ENCODE assay signal across 1 cellular context in the genomic region with DNA sequence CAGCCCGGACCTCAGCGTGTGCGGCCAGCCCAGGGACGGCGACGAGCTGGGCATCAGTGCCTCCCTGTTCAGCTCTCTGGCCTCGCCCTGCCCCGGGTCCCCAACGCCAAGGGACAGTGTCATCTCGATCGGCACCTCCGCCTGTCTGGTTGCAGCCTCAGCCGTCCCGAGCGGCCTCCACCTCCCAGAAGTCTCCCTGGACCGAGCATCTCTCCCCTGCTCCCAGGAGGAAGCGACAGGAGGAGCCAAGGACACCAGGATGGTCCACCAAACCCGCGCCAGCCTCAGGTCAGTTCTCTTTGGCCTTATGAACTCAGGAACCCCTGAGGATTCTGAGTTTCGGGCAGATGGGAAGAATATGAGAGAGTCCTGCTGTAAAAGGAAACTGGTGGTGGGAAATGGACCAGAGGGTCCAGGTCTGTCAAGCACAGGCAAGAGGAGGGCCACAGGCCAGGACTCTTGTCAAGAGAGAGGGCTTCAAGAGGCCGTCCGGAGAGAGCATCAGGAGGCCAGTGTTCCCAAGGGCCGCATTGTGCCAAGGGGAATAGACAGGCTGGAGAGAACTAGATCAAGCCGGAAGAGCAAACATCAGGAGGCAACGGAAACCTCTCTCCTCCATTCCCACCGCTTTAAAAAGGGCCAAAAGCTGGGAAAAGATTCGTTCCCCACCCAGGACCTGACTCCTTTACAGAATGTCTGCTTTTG.
TF ChIP-seq lines count a peak whose summit lies in the region.

No MANE protein-coding gene starts in this region.

TF ChIP-seq in IMR-90, 13 proteins besides CTCF, POLR2A, EP300 and RAD21 (continued from another document):
- TF ChIP-seq MAZ (IDR thresholded peaks at IDR 0.05; ENCODE audit: borderline replicate concordance, low read depth, low read length): no peak
